In the genomic region with DNA sequence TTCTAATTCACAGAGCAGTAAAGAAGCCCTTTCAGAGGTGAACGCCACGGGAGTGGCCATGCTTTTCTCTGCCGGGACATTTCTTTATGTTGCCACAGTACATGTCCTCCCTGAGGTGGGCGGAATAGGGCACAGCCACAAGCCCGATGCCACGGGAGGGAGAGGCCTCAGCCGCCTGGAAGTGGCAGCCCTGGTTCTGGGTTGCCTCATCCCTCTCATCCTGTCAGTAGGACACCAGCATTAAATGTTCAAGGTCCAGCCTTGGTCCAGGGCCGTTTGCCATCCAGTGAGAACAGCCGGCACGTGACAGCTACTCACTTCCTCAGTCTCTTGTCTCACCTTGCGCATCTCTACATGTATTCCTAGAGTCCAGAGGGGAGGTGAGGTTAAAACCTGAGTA, we compare ENCODE assay signal across 20 cellular contexts. TPM values are rescaled to one million over a fixed set of nuclear protein-coding genes. Genes with fewer than 3 reads are reported as not detected.
DNase-seq lines count a peak whose midpoint lies in the region; ATAC-seq and TF ChIP-seq lines count a peak whose summit lies in the region.
"Had no signal": no experiment of that assay in that cellular context is flagged by ENCODE, and none has a peak within 500 bp of the region (broad histone marks: within the 10 kb centered on the region; RNA-seq: fewer than 3 reads in every experiment).

No MANE protein-coding gene starts in this region.

- ATAC-seq in central memory CD8-positive, alpha-beta T cell (replicated peaks; ENCODE audit: extremely low read depth, poor library complexity, severe bottlenecking), result no peak
- ATAC-seq in Right ventricle myocardium superior (ENCODE audit: poor library complexity), result no peak
- no peak for ATAC-seq in stimulated activated memory B cell treated with anti-CD40 and anti-IgM and Interleukin-4, amounts not matched to agents 10 μg/mL and 1 μg/mL and 100 μg/mL, for 72 hours
- ATAC-seq: GM12878, HCT116 had no signal

- no peak for DNase-seq in activated T-cell treated with anti-CD3 and anti-CD28 coated beads, Interleukin-2, amount 50 U/mL, for 24 hours
- no peak for DNase-seq in activated T-cell treated with anti-CD3 and anti-CD28 coated beads, Interleukin-2, amount 50 U/mL, for 1 hour
- DNase-seq in CD14-positive monocyte (ENCODE audit: low spot score) (no peak), mesenteric fat pad (ENCODE audit: low spot score) (peak; percentile 83), Right ventricle myocardium superior (no peak), GM10266 (ENCODE audit: extremely low spot score) (no peak)
- no peak for DNase-seq in central memory CD8-positive, alpha-beta T cell (ENCODE audit: low spot score in 2 of 2)
- DNase-seq: Caco-2; CD4-positive, alpha-beta T cell; DMS153; GDM1; GOT3; H7; HFFc6 had no signal

- peak overlapping the region; percentile 52 for H3K27ac Mint-ChIP-seq in activated T-cell treated with anti-CD3 and anti-CD28 coated beads, Interleukin-2, amount 50 U/mL, for 24 hours
- peak overlapping the region in 6 of 7 donors; percentile 9 to 73 (median 38) for H3K27ac Mint-ChIP-seq in CD14-positive monocyte
- peak overlapping the region; percentile 74 for H3K27ac Mint-ChIP-seq in central memory CD8-positive, alpha-beta T cell (ENCODE audit: low read depth)
- no peak overlapping the region for H3K27ac Mint-ChIP-seq in stimulated activated memory B cell treated with anti-CD40 and anti-IgM and Interleukin-4, amounts not matched to agents 10 μg/mL and 1 μg/mL and 100 μg/mL, for 72 hours
- H3K27ac Mint-ChIP-seq: CD4-positive, alpha-beta T cell had no signal

- TF ChIP-seq CTCF in CD14-positive monocyte (IDR thresholded peaks at IDR 0.05) (no peak), GM10266 (IDR thresholded peaks at IDR 0.05; ENCODE audit: control insufficient read depth, insufficient read depth, low read depth, missing control alignments) (no peak)

- H3K4me3 Mint-ChIP-seq in activated T-cell treated with anti-CD3 and anti-CD28 coated beads, Interleukin-2, amount 50 U/mL, for 24 hours, result no peak overlapping the region
- H3K4me3 Mint-ChIP-seq in CD14-positive monocyte, result no peak overlapping the region
- H3K4me3 Mint-ChIP-seq in central memory CD8-positive, alpha-beta T cell, result no peak overlapping the region
- H3K4me3 Mint-ChIP-seq in stimulated activated memory B cell treated with anti-CD40 and anti-IgM and Interleukin-4, amounts not matched to agents 10 μg/mL and 1 μg/mL and 100 μg/mL, for 72 hours, result no peak overlapping the region
- H3K4me3 Mint-ChIP-seq: CD4-positive, alpha-beta T cell; HFFc6; IgD-negative memory B cell had no signal

- intact Hi-C loops in CD14-positive monocyte (cut with micrococcal nuclease) (no loop called here), Right ventricle myocardium superior (cut with DNase I) (no loop called here)

- no peaks in the 10 kb centered on the region for H3K9me3 Mint-ChIP-seq in activated T-cell treated with anti-CD3 and anti-CD28 coated beads, Interleukin-2, amount 50 U/mL, for 24 hours
- no peaks in the 10 kb centered on the region for H3K9me3 Mint-ChIP-seq in CD14-positive monocyte
- H3K9me3 Mint-ChIP-seq in central memory CD8-positive, alpha-beta T cell, result no peaks in the 10 kb centered on the region
- H3K9me3 Mint-ChIP-seq in stimulated activated memory B cell treated with anti-CD40 and anti-IgM and Interleukin-4, amounts not matched to agents 10 μg/mL and 1 μg/mL and 100 μg/mL, for 72 hours, result no peaks in the 10 kb centered on the region
- H3K9me3 Mint-ChIP-seq: CD4-positive, alpha-beta T cell; HFFc6; IgD-negative memory B cell had no signal

- H3K36me3 Mint-ChIP-seq in activated T-cell treated with anti-CD3 and anti-CD28 coated beads, Interleukin-2, amount 50 U/mL, for 24 hours (ENCODE audit: low read depth), result peaks cover 82% of the 10 kb centered on the region
- peaks cover 69 to 82% of the 10 kb centered on the region in 2 donors for H3K36me3 Mint-ChIP-seq in CD14-positive monocyte
- peaks cover 28% of the 10 kb centered on the region for H3K36me3 Mint-ChIP-seq in central memory CD8-positive, alpha-beta T cell (ENCODE audit: insufficient read depth)
- peaks cover 27% of the 10 kb centered on the region for H3K36me3 Mint-ChIP-seq in stimulated activated memory B cell treated with anti-CD40 and anti-IgM and Interleukin-4, amounts not matched to agents 10 μg/mL and 1 μg/mL and 100 μg/mL, for 72 hours

- H3K27me3 Mint-ChIP-seq in activated T-cell treated with anti-CD3 and anti-CD28 coated beads, Interleukin-2, amount 50 U/mL, for 24 hours, result no peaks in the 10 kb centered on the region
- H3K27me3 Mint-ChIP-seq in CD14-positive monocyte (ENCODE audit: low read depth in 3 of 3), result peaks cover 0 to 1% (median 0%) of the 10 kb centered on the region in 3 donors
- no peaks in the 10 kb centered on the region for H3K27me3 Mint-ChIP-seq in central memory CD8-positive, alpha-beta T cell
- no peaks in the 10 kb centered on the region for H3K27me3 Mint-ChIP-seq in stimulated activated memory B cell treated with anti-CD40 and anti-IgM and Interleukin-4, amounts not matched to agents 10 μg/mL and 1 μg/mL and 100 μg/mL, for 72 hours
- H3K27me3 Mint-ChIP-seq: CD4-positive, alpha-beta T cell; IgD-negative memory B cell had no signal

- H3K4me1 Mint-ChIP-seq in activated T-cell treated with anti-CD3 and anti-CD28 coated beads, Interleukin-2, amount 50 U/mL, for 24 hours (ENCODE audit: low read depth), result peaks cover 1% of the 10 kb centered on the region
- no peaks in the 10 kb centered on the region for H3K4me1 Mint-ChIP-seq in CD14-positive monocyte
- H3K4me1 Mint-ChIP-seq in central memory CD8-positive, alpha-beta T cell, result no peaks in the 10 kb centered on the region
- H3K4me1 Mint-ChIP-seq in stimulated activated memory B cell treated with anti-CD40 and anti-IgM and Interleukin-4, amounts not matched to agents 10 μg/mL and 1 μg/mL and 100 μg/mL, for 72 hours, result no peaks in the 10 kb centered on the region
- H3K4me1 Mint-ChIP-seq: IgD-negative memory B cell had no signal

RNA-seq across cellular contexts. Expression of gene PLEKHD1, which starts 26.2 kb away (rescaled TPM):
- polyA plus RNA-seq in CD14-positive monocyte, result not detected
- total RNA-seq in mesenteric fat pad (0.19 TPM), Right ventricle myocardium superior (0.22 TPM)
- total RNA-seq: HT1080 had no signal
- polyA plus RNA-seq: AG04450 had no signal

RNA-seq across cellular contexts. Expression of gene SLC39A9, which starts 59.9 kb away (rescaled TPM):
- polyA plus RNA-seq in CD14-positive monocyte, result 10 to 100 TPM; 37.6 to 44.2 TPM
- total RNA-seq in mesenteric fat pad (55.0 TPM), Right ventricle myocardium superior (16.2 TPM)
